In genomic region chr18:23231340-23232021, GRCh38 we compare ENCODE assay signal across 8 cellular contexts.
DNase-seq lines count a peak whose midpoint lies in the region; ATAC-seq and TF ChIP-seq lines count a peak whose summit lies in the region.

No MANE protein-coding gene starts in this region.

- H3K27ac Mint-ChIP-seq in CD14-positive monocyte: peak overlapping the region; percentile 94 to 98 (median 97)

- H3K4me3 ChIP-seq in Jurkat, Clone E6-1 (ENCODE audit: low read length): no peak overlapping the region
- H3K4me3 ChIP-seq in thymus (ENCODE audit: low read length): no peak overlapping the region

- peaks cover 0 to 3% (median 0%) of the 10 kb centered on the region in 7 donors for H3K9me3 Mint-ChIP-seq in CD14-positive monocyte

- peaks cover 0 to 7% (median 6%) of the 10 kb centered on the region in 3 donors for H3K27me3 Mint-ChIP-seq in CD14-positive monocyte (ENCODE audit: low read depth in 3 of 3)

- peaks cover 52% of the 10 kb centered on the region for H3K4me1 Mint-ChIP-seq in CD14-positive monocyte

- peaks cover 6% of the 10 kb centered on the region for H3K4me1 ChIP-seq in thymus (ENCODE audit: control insufficient read depth, insufficient read depth, low read length)

- H3K36me3 ChIP-seq in thymus (ENCODE audit: control insufficient read depth, insufficient read depth): no peaks in the 10 kb centered on the region

- 36% methylated on average over 20 of the region's 20 CpGs for WGBS in thymus

- H3K27me3 ChIP-seq in thymus (ENCODE audit: control insufficient read depth, insufficient read depth): no peaks in the 10 kb centered on the region

- ATAC-seq in GM21423 (IDR thresholded peaks at IDR 0.05; ENCODE audit: unreplicated experiment): peak; percentile 74

- H3K9me3 ChIP-seq in thymus (ENCODE audit: control insufficient read depth): no peaks in the 10 kb centered on the region

- peak overlapping the region; percentile 61 to 81 for H3K4me3 Mint-ChIP-seq in CD14-positive monocyte

- peak; percentile 95 for DNase-seq in CD14-positive monocyte (ENCODE audit: low spot score)
- peak; percentile 36 for DNase-seq in Jurkat, Clone E6-1 (ENCODE audit: low read depth, low spot score)
- peak; percentile 62 to 77 for DNase-seq in activated CD4-positive, alpha-beta T cell treated with anti-CD3 and anti-CD28 coated beads, Interleukin-2, amount 50 U/mL, for 48 hours
- peak; percentile 53 for DNase-seq in effector CD4-positive, alpha-beta T cell
- DNase-seq in occipital lobe (lab: John Stamatoyannopoulos, UW): peak; percentile 50
- no peak for DNase-seq in SHP77 treated with DMSO at 0.1 percent for 48 hours (lab: John Stamatoyannopoulos, UW)

- intact Hi-C loops in CD14-positive monocyte (cut with micrococcal nuclease): loop anchor here (5.0 to 10.0 kb wide), 3 partner anchors 154 to 353 kb away; partner anchors contain the start of gene NPC1 (in 1 of the 2)

- peak overlapping the region; percentile 19 for H3K27ac ChIP-seq in thymus (ENCODE audit: low read depth)

- TF ChIP-seq CTCF in CD14-positive monocyte (IDR thresholded peaks at IDR 0.05): no peak

- H3K36me3 Mint-ChIP-seq in CD14-positive monocyte: peaks cover 0 to 2% of the 10 kb centered on the region in 2 donors
